ENCODE assay signal across 1 cellular context in the genomic region with DNA sequence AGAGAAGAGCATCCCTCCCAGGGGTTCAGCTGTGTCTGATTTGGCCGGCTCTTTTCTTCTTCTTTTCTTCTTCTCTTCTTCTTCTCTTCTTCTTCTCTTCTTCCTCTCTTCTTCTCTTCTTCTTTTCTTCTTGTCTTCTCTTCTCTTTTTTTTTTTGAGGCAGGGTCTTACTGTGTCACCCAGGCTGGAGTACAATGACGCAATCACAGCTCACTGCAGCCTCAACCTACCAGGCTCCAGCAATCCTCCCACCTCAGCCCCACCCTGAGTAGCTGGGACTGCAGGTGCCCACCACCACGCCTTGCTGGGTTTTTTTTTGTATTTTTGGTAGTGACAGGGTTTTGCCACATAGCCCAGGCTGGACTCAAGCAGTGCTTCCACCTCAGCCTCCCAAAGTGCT.
TF ChIP-seq lines count a peak whose summit lies in the region.

No MANE protein-coding gene starts in this region.

TF ChIP-seq in K562, 482 proteins besides CTCF, POLR2A, EP300 and RAD21 (continued from another document):
- TF ChIP-seq ETS1 (conservative IDR thresholded peaks at IDR 0.05; ENCODE audit: control insufficient read depth, low read depth, low read length), result no peak
